Comparison of ENCODE assay signal across 11 cellular contexts in genomic region chr16:73171901-73172619, GRCh38.
A peak's percentile ranks its signal among the peaks of the same experiment; 100 is the strongest.
DNase-seq lines count a peak whose midpoint lies in the region; ATAC-seq and TF ChIP-seq lines count a peak whose summit lies in the region.
"Had no signal": no experiment of that assay in that cellular context is flagged by ENCODE, and none has a peak within 500 bp of the region (broad histone marks: within the 10 kb centered on the region; RNA-seq: fewer than 3 reads in every experiment).

No MANE protein-coding gene starts in this region.

- H3K9ac ChIP-seq in GM23248: peak overlapping the region; percentile 48
- H3K9ac ChIP-seq in SK-N-SH: peak overlapping the region; percentile 58

- H3K27me3 Mint-ChIP-seq in CD4-positive, alpha-beta memory T cell: no peaks in the 10 kb centered on the region

- H3K4me2 ChIP-seq in GM23248 (ENCODE audit: unreplicated experiment) (peak overlapping the region; percentile 84), SK-N-SH (peak overlapping the region; percentile 58)

- TF ChIP-seq CTCF in SK-N-SH (IDR thresholded peaks at IDR 0.05): no peak

- H4K20me1 ChIP-seq in GM23248 (ENCODE audit: insufficient read depth): no peaks in the 10 kb centered on the region
- no peaks in the 10 kb centered on the region for H4K20me1 ChIP-seq in SK-N-SH (ENCODE audit: insufficient read depth)

- CTCF ChIA-PET in SK-N-SH (lab: Yijun Ruan, JAX): interaction anchor here (0.7 to 1.9 kb wide), 6 partner anchors 11 to 707 kb away, joined by 3 to 7 read pairs (median 5); no protein-coding TSS in a partner anchor
- CTCF ChIA-PET in CD4-positive, alpha-beta memory T cell (lab: Charles Lee; ENCODE audit: partially characterized antibody): interaction anchor here (0.7 kb wide), 1 partner anchor 24 kb away, joined by 3 read pairs; no protein-coding TSS in a partner anchor

- peak overlapping the region; percentile 29; the same call in 1 of the 2 replicates for H3K4me3 ChIP-seq in GM23248
- no peak overlapping the region for H3K4me3 ChIP-seq in SK-N-SH (ENCODE audit: low read depth in 2 of 2, low read length in 1 of 2)
- no peak overlapping the region for H3K4me3 ChIP-seq in CD4-positive, alpha-beta memory T cell (ENCODE audit: low read length in 2 of 2)

- H3K27me3 ChIP-seq in GM23248 (replicated peaks; ENCODE audit: insufficient read depth) (peaks cover 3% of the 10 kb centered on the region; the same call in 1 of the 2 replicates), SK-N-SH (ENCODE audit: insufficient read depth) (no peaks in the 10 kb centered on the region)
- H3K27me3 ChIP-seq in CD4-positive, alpha-beta memory T cell (ENCODE audit: insufficient read depth, low read length): no peaks in the 10 kb centered on the region

- H3K9me3 ChIP-seq in GM23248 (ENCODE audit: low read depth) (no peaks in the 10 kb centered on the region), SK-N-SH (no peaks in the 10 kb centered on the region)
- no peaks in the 10 kb centered on the region for H3K9me3 ChIP-seq in CD4-positive, alpha-beta memory T cell (ENCODE audit: control insufficient read depth in 1 of 2, low read length in 2 of 2)

- no peaks in the 10 kb centered on the region for H3K36me3 Mint-ChIP-seq in CD4-positive, alpha-beta memory T cell
- H3K36me3 Mint-ChIP-seq: CD8-positive, alpha-beta memory T cell had no signal

- TF ChIP-seq RAD21 in SK-N-SH (IDR thresholded peaks at IDR 0.05; ENCODE audit: low read length): no peak

- H3K9me2 ChIP-seq in GM23248 (ENCODE audit: insufficient read depth) (no peaks in the 10 kb centered on the region), SK-N-SH (no peaks in the 10 kb centered on the region)

- H3K4me3 Mint-ChIP-seq in CD4-positive, alpha-beta memory T cell: no peak overlapping the region
- H3K4me3 Mint-ChIP-seq: CD8-positive, alpha-beta memory T cell; T-helper 1 cell treated with Interleukin-12 subunit alpha and Interleukin-12 subunit beta and Interleukin-4 antibody, amounts not matched to agents 30 μg/mL and 1 μg/mL, for 36 hours had no signal

- no peak overlapping the region for H3K27ac Mint-ChIP-seq in CD4-positive, alpha-beta memory T cell
- H3K27ac Mint-ChIP-seq: CD8-positive, alpha-beta memory T cell; T-helper 1 cell treated with Interleukin-12 subunit alpha and Interleukin-12 subunit beta and Interleukin-4 antibody, amounts not matched to agents 30 μg/mL and 1 μg/mL, for 36 hours had no signal

- peaks cover 0 to 3% (median under 1%) of the 10 kb centered on the region in 4 donors for H3K4me1 Mint-ChIP-seq in CD4-positive, alpha-beta memory T cell

- no peaks in the 10 kb centered on the region for H3K79me2 ChIP-seq in GM23248 (ENCODE audit: insufficient read depth)
- H3K79me2 ChIP-seq in SK-N-SH (ENCODE audit: insufficient read depth): no peaks in the 10 kb centered on the region

- H3F3A ChIP-seq in GM23248 (ENCODE audit: insufficient read depth) (peaks cover 11% of the 10 kb centered on the region), SK-N-SH (replicated peaks; ENCODE audit: insufficient read depth) (peaks cover 21% of the 10 kb centered on the region)

- in situ Hi-C loops in GM23248 (cut with MboI): loop anchor here (10.0 kb wide), 1 partner anchor 107 kb away; no protein-coding TSS in a partner anchor

- ATAC-seq in left ventricle myocardium superior (peak; percentile 38), sciatic nerve (peak; percentile 36), GM19351 (IDR thresholded peaks at IDR 0.05; ENCODE audit: unreplicated experiment) (no peak)

- no peak for DNase-seq in GM23248
- peak; percentile 28 for DNase-seq in SK-N-SH
- peak; percentile 36 for DNase-seq in left ventricle myocardium superior
- DNase-seq in sciatic nerve (ENCODE audit: low spot score): no peak
- DNase-seq in NCI-H524 treated with DMSO at 0.1 percent for 48 hours (lab: John Stamatoyannopoulos, UW): no peak
- DNase-seq in CD4-positive, alpha-beta memory T cell: no peak
- no peak for DNase-seq in head of caudate nucleus
- DNase-seq: CD8-positive, alpha-beta memory T cell; stimulated activated CD4-positive, alpha-beta T cell treated with anti-CD3 and anti-CD28 coated beads, Interleukin-15, amount 100 ng/mL, for 24 hours had no signal

- POLR2A ChIA-PET in SK-N-SH (lab: Yijun Ruan, JAX): interaction anchor here (0.8 to 1.3 kb wide), 7 partner anchors 12 to 974 kb away, joined by 3 to 16 read pairs (median 3); no protein-coding TSS in a partner anchor
- POLR2A ChIA-PET in CD4-positive, alpha-beta memory T cell (lab: Charles Lee; ENCODE audit: partially characterized antibody): no interaction called here

- H3K4me1 ChIP-seq in GM23248 (ENCODE audit: insufficient read depth) (peaks cover 23% of the 10 kb centered on the region), SK-N-SH (ENCODE audit: control insufficient read depth in 1 of 2, insufficient read depth in 2 of 2, low read depth in 1 of 2, low read length in 1 of 2) (peaks cover 25 to 43% of the 10 kb centered on the region in 2 experiments)
- H3K4me1 ChIP-seq in CD4-positive, alpha-beta memory T cell (ENCODE audit: insufficient read depth, low read length): no peaks in the 10 kb centered on the region

- H3K9me3 Mint-ChIP-seq in CD4-positive, alpha-beta memory T cell: peaks cover 0 to 11% (median 1%) of the 10 kb centered on the region in 8 donors
- H3K9me3 Mint-ChIP-seq: T-helper 1 cell treated with Interleukin-12 subunit alpha and Interleukin-12 subunit beta and Interleukin-4 antibody, amounts not matched to agents 30 μg/mL and 1 μg/mL, for 36 hours had no signal

- peak overlapping the region; percentile 68 for H2AFZ ChIP-seq in GM23248
- H2AFZ ChIP-seq in SK-N-SH (ENCODE audit: low read depth): peak overlapping the region; percentile 88

- 71 to 75% methylated on average over 25 of the region's 25 CpGs for WGBS in GM23248 (ENCODE audit: low coverage in 1 of 2, low lambda C conversion rate in 2 of 2, missing lambda C conversion rate in 2 of 2), 2 experiments
- 55% methylated on average over 25 of the region's 25 CpGs for WGBS in SK-N-SH (ENCODE audit: low lambda C conversion rate)

- H3K36me3 ChIP-seq in GM23248 (ENCODE audit: low read depth): no peaks in the 10 kb centered on the region
- H3K36me3 ChIP-seq in SK-N-SH (replicated peaks in 1 of 2; ENCODE audit: control insufficient read depth in 1 of 2, insufficient read depth in 2 of 2, low read length in 1 of 2): no peaks in the 10 kb centered on the region
- H3K36me3 ChIP-seq in CD4-positive, alpha-beta memory T cell (ENCODE audit: insufficient read depth, low read length): no peaks in the 10 kb centered on the region

- H3K27ac ChIP-seq in GM23248 (peak overlapping the region; percentile 30; the same call in 1 of the 2 replicates), SK-N-SH (ENCODE audit: low read depth in 2 of 2, low read length in 1 of 2) (peak overlapping the region; percentile 95 to 100)
- no peak overlapping the region for H3K27ac ChIP-seq in CD4-positive, alpha-beta memory T cell (ENCODE audit: low read depth, low read length)

- intact Hi-C loops in left ventricle myocardium superior (cut with micrococcal nuclease): no loop called here
- intact Hi-C loops in sciatic nerve (cut with DNase I): loop anchor here (10.0 kb wide), 1 partner anchor 127 kb away; the partner anchor contains the start of gene ZFHX3
- intact Hi-C loops in CD4-positive, alpha-beta memory T cell (cut with micrococcal nuclease): no loop called here
- intact Hi-C loops in head of caudate nucleus (cut with DNase I): no loop called here

- no peak for TF ChIP-seq EP300 in SK-N-SH (IDR thresholded peaks at IDR 0.05; ENCODE audit: borderline replicate concordance in 1 of 2, low read depth in 1 of 2, low read length in 1 of 2)

TF ChIP-seq in SK-N-SH, 30 proteins besides CTCF, POLR2A, EP300 and RAD21:
- TF ChIP-seq MXI1 (IDR thresholded peaks at IDR 0.05; ENCODE audit: low read depth, low read length) (no peak), GATA2 (CRISPR knock-in tag; IDR thresholded peaks at IDR 0.05) (0 out of 2 replicates have a peak, but pooled peaks have one; percentile 14), MAX (IDR thresholded peaks at IDR 0.05; ENCODE audit: low read depth) (peak; percentile 8; the same call in 1 of the 2 replicates)

Comparison
In these comparisons a context has a peak if more than half of its experiments do, and no peak if none do; other contexts are left out.
1. DNase-seq: peak in SK-N-SH (single experiment) and left ventricle myocardium superior (single experiment); none in GM23248 (single experiment), sciatic nerve (single experiment), NCI-H524 treated with DMSO at 0.1 percent for 48 hours (single experiment), CD4-positive, alpha-beta memory T cell (0 of 5) and head of caudate nucleus (0 of 42).